2 cellular contexts compared by ENCODE assay signal in genomic region chr12:117714203-117714602, GRCh38.
TF ChIP-seq lines count a peak whose summit lies in the region.

No MANE protein-coding gene starts in this region.

TF ChIP-seq in A549, 52 proteins besides CTCF, POLR2A, EP300 and RAD21:
- TF ChIP-seq MAZ (IDR thresholded peaks at IDR 0.05; ENCODE audit: borderline replicate concordance, low read depth, low read length) (no peak), SMC3 (IDR thresholded peaks at IDR 0.05) (no peak), PHF8 (IDR thresholded peaks at IDR 0.05; ENCODE audit: borderline replicate concordance, low read depth) (no peak), E2F6 (IDR thresholded peaks at IDR 0.05; ENCODE audit: borderline replicate concordance, low read depth) (no peak), MAX (IDR thresholded peaks at IDR 0.05) (no peak), REST (IDR thresholded peaks at IDR 0.05) (no peak)

TF ChIP-seq in H1, 55 proteins besides CTCF, POLR2A, EP300 and RAD21:
- no peak for TF ChIP-seq MAX (IDR thresholded peaks at IDR 0.05)
- no peak for TF ChIP-seq YY1 (IDR thresholded peaks at IDR 0.05; ENCODE audit: low read depth, low read length)
- no peak for TF ChIP-seq SIRT6 (IDR thresholded peaks at IDR 0.05; ENCODE audit: low read length)
- TF ChIP-seq KDM5A (IDR thresholded peaks at IDR 0.05; ENCODE audit: low read length) = no peak
- TF ChIP-seq SUZ12 (IDR thresholded peaks at IDR 0.05; ENCODE audit: low read length) = no peak
- TF ChIP-seq SIN3A (conservative IDR thresholded peaks at IDR 0.05 in 1 of 2, IDR thresholded peaks at IDR 0.05 in 1 of 2; ENCODE audit: low read depth in 1 of 2, low read length in 2 of 2) = no peak
- no peak for TF ChIP-seq ASH2L (IDR thresholded peaks at IDR 0.05; ENCODE audit: low read length)
- no peak for TF ChIP-seq E2F6 (IDR thresholded peaks at IDR 0.05)
- no peak for TF ChIP-seq SRF (IDR thresholded peaks at IDR 0.05; ENCODE audit: low read depth, low read length)
- TF ChIP-seq MAFK (IDR thresholded peaks at IDR 0.05; ENCODE audit: low read depth, low read length) = no peak
- TF ChIP-seq POU5F1 (IDR thresholded peaks at IDR 0.05; ENCODE audit: low read depth, low read length) = no peak
- no peak for TF ChIP-seq PHF8 (conservative IDR thresholded peaks at IDR 0.05; ENCODE audit: low read depth, low read length)
- TF ChIP-seq JUND (IDR thresholded peaks at IDR 0.05; ENCODE audit: low read length) = no peak
- no peak for TF ChIP-seq BCL11A (IDR thresholded peaks at IDR 0.05; ENCODE audit: low read depth in 2 of 2, low read length in 2 of 2)
- TF ChIP-seq TAF7 (optimal IDR thresholded peaks at IDR 0.05; ENCODE audit: borderline replicate concordance, low read depth, low read length) = no peak
- TF ChIP-seq FOSL1 (IDR thresholded peaks at IDR 0.05; ENCODE audit: insufficient read depth, low read depth, low read length) = no peak
- TF ChIP-seq SAP30 (IDR thresholded peaks at IDR 0.05; ENCODE audit: insufficient read depth, insufficient replicate concordance, low read length) = no peak
- no peak for TF ChIP-seq TAF1 (IDR thresholded peaks at IDR 0.05; ENCODE audit: low read depth, low read length)
TF ChIP-seq in H1: peak in this region for 0.
